ENCODE assay signal across 8 cellular contexts in genomic region chr13:23608704-23609413, GRCh38. TPM values are rescaled to one million over a fixed set of nuclear protein-coding genes. Genes with fewer than 3 reads are reported as not detected.
DNase-seq lines count a peak whose midpoint lies in the region; ATAC-seq lines count a peak whose summit lies in the region.

No MANE protein-coding gene starts in this region.

- ATAC-seq in HG02678 (IDR thresholded peaks at IDR 0.05; ENCODE audit: unreplicated experiment) (peak; percentile 15), HG02759 (IDR thresholded peaks at IDR 0.05; ENCODE audit: unreplicated experiment) (no peak)

- DNase-seq in AG20443 (ENCODE audit: low spot score) (peak; percentile 72), dermis blood vessel endothelial cell (peak; percentile 94), mucosa of gallbladder (ENCODE audit: low spot score) (peak; percentile 63), iPS-NIHi11 (ENCODE audit: low spot score) (no peak), islet precursor cell (no peak)
- no peak for DNase-seq in stimulated activated naive CD4-positive, alpha-beta T cell (lab: John Stamatoyannopoulos, UW)

RNA-seq across cellular contexts. Expression of gene TNFRSF19, which starts 38.6 kb away (rescaled TPM):
- total RNA-seq in dermis blood vessel endothelial cell (0.09 and 0.17 TPM in 2 replicates), mucosa of gallbladder (6.4 TPM)

Comparison
In these comparisons a context has a peak if more than half of its experiments do, and no peak if none do; other contexts are left out.
1. DNase-seq: peak in AG20443 (single experiment), dermis blood vessel endothelial cell (single experiment) and mucosa of gallbladder (single experiment); none in iPS-NIHi11 (single experiment), stimulated activated naive CD4-positive, alpha-beta T cell (0 of 6) and islet precursor cell (single experiment).